Comparison of ENCODE assay signal across 25 cellular contexts in genomic region chr17:45374501-45374900, GRCh38. TPM values are rescaled to one million over a fixed set of nuclear protein-coding genes. Genes with fewer than 3 reads are reported as not detected.
DNase-seq lines count a peak whose midpoint lies in the region; ATAC-seq and TF ChIP-seq lines count a peak whose summit lies in the region.
"Had no signal": no experiment of that assay in that cellular context is flagged by ENCODE, and none has a peak within 500 bp of the region (broad histone marks: within the 10 kb centered on the region; RNA-seq: fewer than 3 reads in every experiment).

No MANE protein-coding gene starts in this region.

- TF ChIP-seq CTCF in HEK293 (tag by site-specific recombination; IDR thresholded peaks at IDR 0.05) = no peak
- no peak for TF ChIP-seq CTCF in psoas muscle (IDR thresholded peaks at IDR 0.05)

- DNase-seq in Daoy (ENCODE audit: low read depth) (peak; percentile 33), T1000 (lab: John Stamatoyannopoulos, UW) (peak; percentile 19), psoas muscle (no peak), OCI-M1 (lab: John Stamatoyannopoulos, UW) (no peak), caudate nucleus (lab: John Stamatoyannopoulos, UW) (no peak)
- DNase-seq: activated CD4-positive, alpha-beta T cell treated with anti-CD3 and anti-CD28 coated beads, Interleukin-2, amount 10 ng/mL, durations not matched to agents 7 days and 5 days; activated naive CD8-positive, alpha-beta T cell treated with anti-CD3 and anti-CD28 coated beads, Interleukin-2, amount 10 ng/mL, durations not matched to agents 7 days and 5 days; central memory CD4-positive, alpha-beta T cell; COR-L47; foreskin keratinocyte; GDM1; mammary epithelial cell; NCI-H1436; NCI-H2081 treated with DMSO at 0.1 percent for 48 hours; NCI-H345; NCI-H69; occipital lobe; T-cell had no signal

- H3K9me3 ChIP-seq in HEK293 (ENCODE audit: control insufficient read depth, insufficient read depth, low read depth, low read length) (no peaks in the 10 kb centered on the region), psoas muscle (no peaks in the 10 kb centered on the region)
- H3K9me3 ChIP-seq: upper lobe of left lung had no signal

- H3K36me3 ChIP-seq in HEK293 (ENCODE audit: control insufficient read depth in 2 of 2, insufficient read depth in 1 of 2, low read length in 2 of 2) = no peaks in the 10 kb centered on the region
- no peaks in the 10 kb centered on the region for H3K36me3 ChIP-seq in psoas muscle (ENCODE audit: insufficient read depth in 1 of 2, low read depth in 1 of 2)
- H3K36me3 ChIP-seq: upper lobe of left lung had no signal

- no peaks in the 10 kb centered on the region for H3K27me3 ChIP-seq in psoas muscle (ENCODE audit: insufficient read depth in 3 of 3, low read length in 2 of 3)
- H3K27me3 ChIP-seq: foreskin keratinocyte, upper lobe of left lung had no signal

- intact Hi-C loops in psoas muscle (cut with DNase I) = no loop called here

- H3K4me1 ChIP-seq in HEK293 (ENCODE audit: control insufficient read depth, insufficient read depth, low read length) (0 out of 2 replicates have a peak, but pooled peaks cover 7% of the 10 kb centered on the region), psoas muscle (peaks cover 34% of the 10 kb centered on the region)

- CTCF ChIA-PET in HEK293 (lab: Yijun Ruan, JAX) = interaction anchor here (0.6 to 6.4 kb wide), 9 partner anchors 10 to 155 kb away, joined by 3 to 26 read pairs (median 4); no protein-coding TSS in a partner anchor

- ATAC-seq in psoas muscle (no peak), HG03521 (IDR thresholded peaks at IDR 0.05; ENCODE audit: unreplicated experiment) (no peak)
- ATAC-seq: esophagus mucosa, foreskin keratinocyte, T-cell, WTC11 had no signal

- WGBS in psoas muscle, 3 donors = 77 to 95% (median 89%) methylated on average over 5 to 6 of the region's 6 CpGs

- H3K4me3 ChIP-seq in HEK293 (ENCODE audit: low read depth, low read length) (no peak overlapping the region), psoas muscle (no peak overlapping the region)
- H3K4me3 ChIP-seq: skin epidermis, upper lobe of left lung had no signal

- POLR2A ChIA-PET in HEK293 (lab: Yijun Ruan, JAX) = interaction anchor here (0.7 to 3.0 kb wide), 2 partner anchors 58 to 104 kb away, joined by 5 to 15 read pairs; partner anchors contain the start of gene MAP3K14

- H3K27ac ChIP-seq in HEK293 (ENCODE audit: extremely low read depth, low read depth, low read length) (no peak overlapping the region), psoas muscle (peak overlapping the region; percentile 71), caudate nucleus (ENCODE audit: low read depth, low read length) (no peak overlapping the region)
- H3K27ac ChIP-seq: C4-2B, foreskin keratinocyte had no signal

TF ChIP-seq in HEK293, 187 proteins besides CTCF, POLR2A, EP300 and RAD21:
- TF ChIP-seq HOXC10 (CRISPR knock-in tag; IDR thresholded peaks at IDR 0.05) (no peak), PRDM10 (tag by site-specific recombination; IDR thresholded peaks at IDR 0.05) (peak; percentile 26; the same call in 1 of the 2 replicates)

RNA-seq across cellular contexts. Expression of gene MAP3K14, which starts 57.7 kb away (rescaled TPM):
- 11.3 and 13.9 TPM in 2 replicates for total RNA-seq in Daoy (2014; rRNA removed; shearing (Covaris generic))
- 10 to 100 TPM; 21.8 to 53.5 (median 30.1) TPM for total RNA-seq in psoas muscle
- 10 to 100 TPM; 12.4 to 28.1 (median 24.6) TPM for polyA plus RNA-seq in psoas muscle

RNA-seq across cellular contexts. Expression of gene ARHGAP27, which starts 58.2 kb away (rescaled TPM):
- 2.8 and 3.3 TPM in 2 replicates for total RNA-seq in Daoy (2014; rRNA removed; shearing (Covaris generic))
- 1 to 10 TPM; 4.8 to 8.1 (median 6.7) TPM for total RNA-seq in psoas muscle
- 1 to 10 TPM; 3.4 to 8.9 (median 3.5) TPM for polyA plus RNA-seq in psoas muscle

Comparison
In these comparisons a context has a peak if more than half of its experiments do, and no peak if none do; other contexts are left out.
1. DNase-seq: peak in Daoy (single experiment) and T1000 (single experiment); none in psoas muscle (0 of 2), OCI-M1 (single experiment) and caudate nucleus (0 of 61).